8 cellular contexts compared by ENCODE assay signal in genomic region chr11:134069426-134069921, GRCh38. TPM values are rescaled to one million over a fixed set of nuclear protein-coding genes. Genes with fewer than 3 reads are reported as not detected.
DNase-seq lines count a peak whose midpoint lies in the region; ATAC-seq and TF ChIP-seq lines count a peak whose summit lies in the region.

No MANE protein-coding gene starts in this region.

- no peaks in the 10 kb centered on the region for H3K36me3 Mint-ChIP-seq in natural killer cell treated with Interleukin-12 subunit alpha and Interleukin-12 subunit beta and Interleukin-15 and Interleukin-18, amount 100 ng/mL, for 72 hours

- H3K4me3 Mint-ChIP-seq in natural killer cell treated with Interleukin-12 subunit alpha and Interleukin-12 subunit beta and Interleukin-15 and Interleukin-18, amount 100 ng/mL, for 72 hours, result peak overlapping the region; percentile 37

- H2AFZ ChIP-seq in OCI-LY1 (ENCODE audit: low read length), result no peak overlapping the region

- H3K4me1 ChIP-seq in OCI-LY1 (ENCODE audit: insufficient read depth, low read length, severe bottlenecking), result peaks cover 5% of the 10 kb centered on the region
- H3K4me1 ChIP-seq in esophagus squamous epithelium, result peaks cover 0 to 46% (median 0%) of the 10 kb centered on the region in 3 donors

- peak overlapping the region; percentile 75 for H3K4me2 ChIP-seq in OCI-LY1 (ENCODE audit: low read length)

- no peaks in the 10 kb centered on the region for H3K27me3 ChIP-seq in OCI-LY1 (ENCODE audit: insufficient read depth, low read length)
- H3K27me3 ChIP-seq in esophagus squamous epithelium, result peaks cover 0 to 47% (median 0%) of the 10 kb centered on the region in 4 donors

- no peaks in the 10 kb centered on the region for H3K9me2 ChIP-seq in OCI-LY1 (ENCODE audit: low read depth, low read length)

- peaks cover 30 to 50% of the 10 kb centered on the region in 2 donors for H3K27me3 Mint-ChIP-seq in natural killer cell treated with Interleukin-12 subunit alpha and Interleukin-12 subunit beta and Interleukin-15 and Interleukin-18, amount 100 ng/mL, for 72 hours

- no peak overlapping the region for H3K27ac Mint-ChIP-seq in natural killer cell treated with Interleukin-12 subunit alpha and Interleukin-12 subunit beta and Interleukin-15 and Interleukin-18, amount 100 ng/mL, for 72 hours

- 20 to 30% methylated on average over 2 to 5 of the region's 36 CpGs for WGBS in esophagus squamous epithelium, 2 donors

- H3K9ac ChIP-seq in OCI-LY1 (ENCODE audit: low read length), result no peak overlapping the region

- H3K79me2 ChIP-seq in OCI-LY1 (ENCODE audit: insufficient read depth, low read length), result no peaks in the 10 kb centered on the region

- H3K9me3 Mint-ChIP-seq in natural killer cell treated with Interleukin-12 subunit alpha and Interleukin-12 subunit beta and Interleukin-15 and Interleukin-18, amount 100 ng/mL, for 72 hours, result no peaks in the 10 kb centered on the region

- peaks cover 5 to 8% of the 10 kb centered on the region in 2 donors for H3K4me1 Mint-ChIP-seq in natural killer cell treated with Interleukin-12 subunit alpha and Interleukin-12 subunit beta and Interleukin-15 and Interleukin-18, amount 100 ng/mL, for 72 hours (ENCODE audit: low read depth in 2 of 2)

- intact Hi-C loops in esophagus squamous epithelium (cut with DNase I), result no loop called here

- no peak for ATAC-seq in natural killer cell treated with Interleukin-12 subunit alpha and Interleukin-12 subunit beta and Interleukin-15 and Interleukin-18, amount 100 ng/mL, for 72 hours
- ATAC-seq in HG03442 (IDR thresholded peaks at IDR 0.05; ENCODE audit: unreplicated experiment) (no peak), HG02571 (IDR thresholded peaks at IDR 0.05; ENCODE audit: unreplicated experiment) (no peak), GM19035 (IDR thresholded peaks at IDR 0.05; ENCODE audit: unreplicated experiment) (no peak), HG03108 (IDR thresholded peaks at IDR 0.05; ENCODE audit: unreplicated experiment) (no peak)

- H3K9me3 ChIP-seq in OCI-LY1 (ENCODE audit: low read length) (no peaks in the 10 kb centered on the region), esophagus squamous epithelium (no peaks in the 10 kb centered on the region)

- no peaks in the 10 kb centered on the region for H3K36me3 ChIP-seq in OCI-LY1 (ENCODE audit: insufficient read depth, low read length)
- H3K36me3 ChIP-seq in esophagus squamous epithelium, result no peaks in the 10 kb centered on the region

- TF ChIP-seq CTCF in OCI-LY1 (IDR thresholded peaks at IDR 0.05; ENCODE audit: low read length) (no peak), esophagus squamous epithelium (IDR thresholded peaks at IDR 0.05) (no peak)

- no peaks in the 10 kb centered on the region for H4K20me1 ChIP-seq in OCI-LY1 (ENCODE audit: insufficient read depth, low read length)

- no peak for TF ChIP-seq POLR2A in esophagus squamous epithelium (IDR thresholded peaks at IDR 0.05)

- H3K27ac ChIP-seq in OCI-LY1 (ENCODE audit: low read depth, low read length, poor library complexity, severe bottlenecking), result no peak overlapping the region
- peak overlapping the region; percentile 79 to 90 (median 84) for H3K27ac ChIP-seq in esophagus squamous epithelium

- peak overlapping the region; percentile 62 for H3K4me3 ChIP-seq in OCI-LY1 (ENCODE audit: low read depth, low read length, poor library complexity, severe bottlenecking)
- peak overlapping the region; percentile 47 to 75 (median 59) for H3K4me3 ChIP-seq in esophagus squamous epithelium

- DNase-seq in ELF-1 (ENCODE audit: low read depth, low spot score) (peak; percentile 59), esophagus squamous epithelium (lab: John Stamatoyannopoulos, UW) (no peak)
- no peak for DNase-seq in natural killer cell treated with Interleukin-12 subunit alpha and Interleukin-12 subunit beta and Interleukin-15 and Interleukin-18, amount 100 ng/mL, for 72 hours (ENCODE audit: low spot score)

- no peaks in the 10 kb centered on the region for H3F3A ChIP-seq in OCI-LY1 (ENCODE audit: insufficient read depth, low read length)

RNA-seq across cellular contexts. Expression of gene JAM3, which starts 0.6 kb away (rescaled TPM):
- 10 to 100 TPM in 2 of 4 donors, 1 to 10 TPM in 2; 1.6 to 21.4 (median 7.9) TPM for total RNA-seq in esophagus squamous epithelium
- total RNA-seq in natural killer cell treated with Interleukin-12 subunit alpha and Interleukin-12 subunit beta and Interleukin-15 and Interleukin-18, amount 100 ng/mL, for 72 hours, result 1 to 10 TPM; 2.9 to 5.7 TPM
